Comparison of ENCODE assay signal across 19 cellular contexts in genomic region chr22:20792966-20793332, GRCh38. TPM values are rescaled to one million over a fixed set of nuclear protein-coding genes. Genes with fewer than 3 reads are reported as not detected.
DNase-seq lines count a peak whose midpoint lies in the region; ATAC-seq, FAIRE-seq and TF ChIP-seq lines count a peak whose summit lies in the region.
"Had no signal": no experiment of that assay in that cellular context is flagged by ENCODE, and none has a peak within 500 bp of the region (broad histone marks: within the 10 kb centered on the region; RNA-seq: fewer than 3 reads in every experiment).

No MANE protein-coding gene starts in this region.

- no peak for TF ChIP-seq POLR2A in K562 (conservative IDR thresholded peaks at IDR 0.05)
- no peak for TF ChIP-seq POLR2A in uterus (IDR thresholded peaks at IDR 0.05)

- CTCF ChIA-PET in HEK293 (lab: Yijun Ruan, JAX) = interaction anchor here (0.6 to 4.2 kb wide), 5 partner anchors 8 to 583 kb away, joined by 3 to 34 read pairs (median 9); no protein-coding TSS in a partner anchor
- CTCF ChIA-PET in K562 (lab: Yijun Ruan, JAX; ENCODE audit: low intra/inter-chr PET ratio) = interaction anchor here (0.6 kb wide), 1 partner anchor 116 kb away, joined by 3 read pairs; no protein-coding TSS in a partner anchor

- no peak overlapping the region for H3K27ac ChIP-seq in HEK293 (ENCODE audit: extremely low read depth, low read depth, low read length)
- no peak overlapping the region for H3K27ac ChIP-seq in K562 (ENCODE audit: extremely low read depth, low read depth, low read length)
- peak overlapping the region; percentile 59 to 65 for H3K27ac ChIP-seq in uterus
- H3K27ac ChIP-seq: BLaER1, RWPE1 had no signal

- H3K4me1 ChIP-seq in HEK293 (ENCODE audit: control insufficient read depth, insufficient read depth, low read length) (no peaks in the 10 kb centered on the region), K562 (replicated peaks in 1 of 2; ENCODE audit: control insufficient read depth in 2 of 2, insufficient read depth in 2 of 2, low read length in 2 of 2) (0 out of 5 replicates have a peak, but pooled peaks cover 0 to 3% of the 10 kb centered on the region in 2 experiments), uterus (no peaks in the 10 kb centered on the region)

- intact Hi-C loops in K562 (cut with micrococcal nuclease) = no loop called here
- intact Hi-C loops in uterus (cut with DNase I; ENCODE audit: low total_unique reads) = no loop called here

- H3K36me3 ChIP-seq in HEK293 (ENCODE audit: control insufficient read depth in 2 of 2, insufficient read depth in 1 of 2, low read length in 2 of 2) = peaks cover 10 to 80% of the 10 kb centered on the region in 2 experiments; a peak in 2 of 3 replicates
- H3K36me3 ChIP-seq in K562 (ENCODE audit: control insufficient read depth, insufficient read depth, low read length) = peaks cover 74% of the 10 kb centered on the region
- H3K36me3 ChIP-seq in uterus = no peaks in the 10 kb centered on the region

- BruUV-seq in K562 (replicated peaks; lab: Mats Ljungman, UMichigan) = no TSS peak

- peaks cover 2% of the 10 kb centered on the region for H3K4me1 Mint-ChIP-seq in mesothelial cell of epicardium
- H3K4me1 Mint-ChIP-seq: IgD-negative memory B cell had no signal

- no peak overlapping the region for H3K4me3 ChIP-seq in HEK293 (ENCODE audit: low read depth, low read length)
- H3K4me3 ChIP-seq in K562 = no peak overlapping the region
- H3K4me3 ChIP-seq in uterus = no peak overlapping the region
- H3K4me3 ChIP-seq: BLaER1 had no signal

- no peaks in the 10 kb centered on the region for H3K9me3 ChIP-seq in HEK293 (ENCODE audit: control insufficient read depth, insufficient read depth, low read depth, low read length)
- H3K9me3 ChIP-seq in K562 (replicated peaks; ENCODE audit: control insufficient read depth, insufficient read depth, low read depth, low read length) = no peaks in the 10 kb centered on the region
- H3K9me3 ChIP-seq in uterus = no peaks in the 10 kb centered on the region
- H3K9me3 ChIP-seq: BLaER1 had no signal

- peaks cover 31% of the 10 kb centered on the region for H3K36me3 Mint-ChIP-seq in mesothelial cell of epicardium

- H3K79me2 ChIP-seq in K562 (ENCODE audit: control insufficient read depth, insufficient read depth, low read length) = no peaks in the 10 kb centered on the region

- POLR2A ChIA-PET in HEK293 (lab: Yijun Ruan, JAX) = no interaction called here
- POLR2A ChIA-PET in K562 (lab: Yijun Ruan, JAX) = interaction anchor here (1.0 to 2.4 kb wide), 12 partner anchors 9 to 247 kb away, joined by 3 to 9 read pairs (median 4); no protein-coding TSS in a partner anchor

- H4K20me1 ChIP-seq in K562 (replicated peaks; ENCODE audit: control insufficient read depth, insufficient read depth, low read length) = peaks cover 6% of the 10 kb centered on the region; the same call in 1 of the 2 replicates

- no peak for FAIRE-seq in K562 (lab: Jason Lieb, UNC)

- no peak for ATAC-seq in K562
- ATAC-seq in HG03432 (IDR thresholded peaks at IDR 0.05; ENCODE audit: unreplicated experiment) = no peak

- H3K9ac ChIP-seq in K562 (ENCODE audit: insufficient read depth in 1 of 2, low read depth in 2 of 2, low read length in 2 of 2) = peak overlapping the region in 1 of 2 experiments; percentile 20; a peak in 2 of 4 replicates
- H3K9ac ChIP-seq: BLaER1 had no signal

- in situ Hi-C loops in K562 (cut with MboI) = loop anchor here (25.0 kb wide), 2 partner anchors 344 to 1956 kb away; no protein-coding TSS in a partner anchor

- H3K27ac Mint-ChIP-seq in mesothelial cell of epicardium = peak overlapping the region; percentile 39

- TF ChIP-seq CTCF in HEK293 (tag by site-specific recombination; IDR thresholded peaks at IDR 0.05) (no peak), K562 (IDR thresholded peaks at IDR 0.05 in 2 of 3, conservative IDR thresholded peaks at IDR 0.05 in 1 of 3; ENCODE audit: insufficient read depth in 2 of 3, low read depth in 1 of 3, low read length in 3 of 3) (no peak), mesothelial cell of epicardium (IDR thresholded peaks at IDR 0.05; ENCODE audit: unreplicated experiment) (no peak), uterus (IDR thresholded peaks at IDR 0.05) (no peak)

- TF ChIP-seq RAD21 in K562 (CRISPR knock-in tag; conservative IDR thresholded peaks at IDR 0.05 in 1 of 2, IDR thresholded peaks at IDR 0.05 in 1 of 2) = no peak

- H3K9me1 ChIP-seq in K562 (ENCODE audit: control insufficient read depth, insufficient read depth, low read length) = peaks cover 12% of the 10 kb centered on the region

- WGBS in K562 (ENCODE audit: insufficient coverage, low coverage, missing lambda C conversion rate) = 67% methylated on average over 3 of the region's 3 CpGs

- H3K27me3 ChIP-seq in K562 (ENCODE audit: control insufficient read depth in 2 of 2, insufficient read depth in 2 of 2, low read length in 2 of 2) = no peaks in the 10 kb centered on the region
- no peaks in the 10 kb centered on the region for H3K27me3 ChIP-seq in uterus
- H3K27me3 ChIP-seq: BLaER1 had no signal

- no peak overlapping the region for H3K4me3 Mint-ChIP-seq in mesothelial cell of epicardium
- H3K4me3 Mint-ChIP-seq: CD8-positive, alpha-beta memory T cell; IgD-negative memory B cell had no signal

- no peak for TF ChIP-seq EP300 in K562 (IDR thresholded peaks at IDR 0.05; ENCODE audit: low read length)

- H3K27me3 Mint-ChIP-seq in mesothelial cell of epicardium (ENCODE audit: low read depth) = no peaks in the 10 kb centered on the region
- H3K27me3 Mint-ChIP-seq: CD8-positive, alpha-beta memory T cell; IgD-negative memory B cell had no signal

- H3K9me3 Mint-ChIP-seq in mesothelial cell of epicardium = no peaks in the 10 kb centered on the region
- H3K9me3 Mint-ChIP-seq: CD8-positive, alpha-beta memory T cell; IgD-negative memory B cell had no signal

- DNase-seq in K562 (ENCODE audit: extremely low read depth in 1 of 4, low spot score in 3 of 4) = no peak
- DNase-seq in mesothelial cell of epicardium (ENCODE audit: low spot score in 2 of 2, unreplicated experiment in 2 of 2) = no peak
- DNase-seq in uterus = no peak
- DNase-seq in SKM-1 (lab: John Stamatoyannopoulos, UW; ENCODE audit: unreplicated experiment) = no peak
- no peak for DNase-seq in NCI-H748 (lab: John Stamatoyannopoulos, UW; ENCODE audit: unreplicated experiment)
- DNase-seq: CD8-positive, alpha-beta memory T cell; H7; NCI-H1436; NCI-H2081 treated with DMSO at 0.1 percent for 48 hours; NCI-H226; NCI-H526; NK-92 treated with Interleukin-12 subunit alpha and Interleukin-12 subunit beta, amount 100 ng/mL, for 24 hours; OCI-M1 had no signal

- no peak overlapping the region for H2AFZ ChIP-seq in K562 (ENCODE audit: low read depth, low read length)

- no peak overlapping the region for H3K4me2 ChIP-seq in K562 (ENCODE audit: insufficient read depth, low read length)
- H3K4me2 ChIP-seq: BLaER1 had no signal

TF ChIP-seq in HEK293, 187 proteins besides CTCF, POLR2A, EP300 and RAD21:
- TF ChIP-seq SALL2 (tag by site-specific recombination; IDR thresholded peaks at IDR 0.05; ENCODE audit: borderline replicate concordance) = no peak
- TF ChIP-seq KLF1 (tag by site-specific recombination; IDR thresholded peaks at IDR 0.05) = peak; percentile 27; the same call in 1 of the 2 replicates
TF ChIP-seq in HEK293: peak in this region for 1.

TF ChIP-seq in K562, 482 proteins besides CTCF, POLR2A, EP300 and RAD21 (continues in another document):
- TF ChIP-seq NR2C2 (CRISPR knock-in tag; IDR thresholded peaks at IDR 0.05) = peak; percentile 11; the same call in 1 of the 2 replicates
- no peak for TF ChIP-seq NR2C2 (tag; IDR thresholded peaks at IDR 0.05)
- TF ChIP-seq NR3C1 (CRISPR knock-in tag; IDR thresholded peaks at IDR 0.05) = 0 out of 2 replicates have a peak, but pooled peaks have one; percentile 58
- TF ChIP-seq ELK1 (CRISPR knock-in tag; IDR thresholded peaks at IDR 0.05) = 0 out of 2 replicates have a peak, but pooled peaks have one; percentile 12

RNA-seq across cellular contexts. Expression of gene SERPIND1, which starts 19.0 kb away (rescaled TPM):
- total RNA-seq in K562 (2011; cell fraction: chromatin; rRNA removed; ENCODE audit: low replicate concordance) = not detected in 2 replicates
- total RNA-seq in K562 (2011; cell fraction: nucleolus; rRNA removed) = not detected in 2 replicates
- not detected in 2 replicates for total RNA-seq in K562 (2011; cell fraction: nucleoplasm; rRNA removed)
- total RNA-seq in K562 (2014; rRNA removed) (not detected in 2 replicates), K562 (2014; rRNA removed; fragmentation: Illumina TruSeq; extraction: Trizol) (not detected in 2 replicates), K562 (2015; rRNA removed; fragmentation: Illumina TruSeq; extraction: Trizol) (not detected in 2 replicates), K562 (2021) (0.09 and 0.22 TPM in 2 replicates), mesothelial cell of epicardium (not detected in 3 replicates), uterus (1 to 10 TPM in 2 of 4 donors, not detected in 2; 1.0 to 4.5 TPM)
- polyA plus RNA-seq in K562 (2011; rRNA removed) (not detected in 2 replicates), K562 (2014; fragmentation: Illumina TruSeq; extraction: Trizol) (not detected in 2 replicates), K562 (2014; fragmentation: Nextera tagmentation; extraction: Ambion mirVana) (under 1 TPM; 0.04 to 0.11 TPM), K562 (2014; rRNA removed) (not detected in 2 replicates)
- polyA plus RNA-seq in K562 (2011; cell fraction: cytosol; rRNA removed) = not detected in 2 replicates
- polyA plus RNA-seq in K562 (2011; cell fraction: nucleus; rRNA removed) = not detected in 2 replicates
- polyA plus RNA-seq in K562 (2012) = 0.11 and 0.16 TPM in 2 replicates
- polyA minus RNA-seq in K562 (2011; rRNA and poly(A)+ RNA removed) = not detected in 2 replicates
- 1.0 TPM in 1 of 2 replicates, not detected in the other for polyA minus RNA-seq in K562 (2011; cell fraction: cytosol; rRNA and poly(A)+ RNA removed)
- not detected in 2 replicates for polyA minus RNA-seq in K562 (2011; cell fraction: nucleus; rRNA and poly(A)+ RNA removed)
- total RNA-seq: CD8-positive, alpha-beta memory T cell; HT-29 had no signal

Comparison
In these comparisons a context has a peak if more than half of its experiments do, and no peak if none do; other contexts are left out.
1. H3K27ac ChIP-seq: peak in uterus (2 of 2); none in HEK293 (single experiment) and K562 (single experiment).
2. Of the 44 proteins assayed by ChIP-seq in both K562 and HEK293: peak only in K562: none; only in HEK293: KLF1; in both: none; in neither: 43.